ENCODE assay signal across 17 cellular contexts in the genomic region with DNA sequence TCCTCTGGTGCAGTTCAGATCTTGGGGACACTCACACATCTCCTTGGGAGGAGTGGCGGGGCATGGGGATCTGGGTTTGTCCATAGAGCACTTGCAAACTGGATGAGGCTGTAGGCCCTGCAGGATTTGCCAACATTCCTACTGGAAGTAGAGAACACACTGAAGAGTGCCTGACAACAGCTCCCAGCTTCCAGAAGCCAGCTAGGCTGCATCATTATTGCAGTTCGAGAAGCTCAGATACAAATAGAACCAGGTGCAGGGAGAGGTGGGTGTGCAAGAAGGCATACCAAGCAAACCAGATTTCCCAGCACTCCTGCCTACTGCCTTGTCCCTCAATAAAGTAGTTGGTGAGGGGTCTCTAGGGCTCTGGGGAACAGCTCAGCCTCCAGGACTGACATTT.
"Had no signal": no experiment of that assay in that cellular context is flagged by ENCODE, and none has a peak within 500 bp of the region (broad histone marks: within the 10 kb centered on the region; RNA-seq: fewer than 3 reads in every experiment).

No MANE protein-coding gene starts in this region.

- H3K27ac ChIP-seq: neutrophil, pancreas, skin epidermis, suprapubic skin, transverse colon, vagina had no signal

- H3K36me3 ChIP-seq: neutrophil, pancreas, suprapubic skin, transverse colon, vagina had no signal

- H3K9me3 ChIP-seq: mucosa of descending colon, neutrophil, pancreas, suprapubic skin, transverse colon, vagina had no signal

- H3K4me1 ChIP-seq: pancreas, transverse colon had no signal

- DNase-seq: cortex of kidney; effector memory CD8-positive, alpha-beta T cell; kidney; mucosa of descending colon; naive B cell; pancreas; stimulated activated CD4-positive, alpha-beta T cell treated with anti-CD3 and anti-CD28 coated beads, Interleukin-15, amount 100 ng/mL, for 24 hours; stimulated activated CD4-positive, alpha-beta T cell treated with anti-CD3 and anti-CD28 coated beads, Interleukin-2, amount 100 ng/mL, for 48 hours; stimulated activated naive B cell treated with anti-CD40 and anti-IgM and Interleukin-4, amounts not matched to agents 10 μg/mL and 1 μg/mL and 100 μg/mL, for 72 hours; transverse colon had no signal

- H3K27me3 ChIP-seq: pancreas, suprapubic skin, transverse colon, vagina had no signal

- H3K4me3 ChIP-seq: lung, mucosa of descending colon, pancreas, skin epidermis, suprapubic skin, transverse colon, vagina had no signal

- ATAC-seq: effector memory CD8-positive, alpha-beta T cell; left lobe of liver; mucosa of descending colon; natural killer cell treated with Interleukin-12 subunit alpha and Interleukin-12 subunit beta and Interleukin-15 and Interleukin-18, amount 100 ng/mL, for 72 hours; pancreas; stimulated activated naive B cell treated with anti-CD40 and anti-IgM and Interleukin-4, amounts not matched to agents 10 μg/mL and 1 μg/mL and 100 μg/mL, for 72 hours had no signal
